1 cellular context compared by ENCODE assay signal in genomic region chr7:12584940-12585339, GRCh38.
TF ChIP-seq lines count a peak whose summit lies in the region.

No MANE protein-coding gene starts in this region.

TF ChIP-seq in WTC11, 78 proteins besides CTCF, POLR2A, EP300 and RAD21 (continued from another document):
- TF ChIP-seq ARID4B (CRISPR knock-in tag; IDR thresholded peaks at IDR 0.05; ENCODE audit: borderline replicate concordance) (no peak), PREB (CRISPR knock-in tag; IDR thresholded peaks at IDR 0.05; ENCODE audit: borderline replicate concordance) (no peak), RORB (CRISPR knock-in tag; IDR thresholded peaks at IDR 0.05) (no peak), GRHL2 (CRISPR knock-in tag; IDR thresholded peaks at IDR 0.05; ENCODE audit: insufficient replicate concordance, severe bottlenecking) (no peak), ZNF232 (CRISPR knock-in tag; IDR thresholded peaks at IDR 0.05) (no peak), RELA (CRISPR knock-in tag; IDR thresholded peaks at IDR 0.05; ENCODE audit: borderline replicate concordance) (no peak), FOXJ3 (CRISPR knock-in tag; IDR thresholded peaks at IDR 0.05; ENCODE audit: borderline replicate concordance) (no peak), ZNF532 (CRISPR knock-in tag; IDR thresholded peaks at IDR 0.05; ENCODE audit: borderline replicate concordance) (no peak), IRF2 (CRISPR knock-in tag; IDR thresholded peaks at IDR 0.05; ENCODE audit: borderline replicate concordance, low read depth) (no peak), ATF2 (CRISPR knock-in tag; IDR thresholded peaks at IDR 0.05; ENCODE audit: borderline replicate concordance, low read depth) (no peak), NR2C2 (CRISPR knock-in tag; IDR thresholded peaks at IDR 0.05) (no peak), NR1H2 (CRISPR knock-in tag; IDR thresholded peaks at IDR 0.05) (no peak), ZNF281 (CRISPR knock-in tag; IDR thresholded peaks at IDR 0.05) (no peak)
